ENCODE assay signal across 20 cellular contexts in genomic region chr3:189786479-189787064, GRCh38.
DNase-seq lines count a peak whose midpoint lies in the region; ATAC-seq and TF ChIP-seq lines count a peak whose summit lies in the region.
"Had no signal": no experiment of that assay in that cellular context is flagged by ENCODE, and none has a peak within 500 bp of the region (broad histone marks: within the 10 kb centered on the region; RNA-seq: fewer than 3 reads in every experiment).

No MANE protein-coding gene starts in this region.

- H3K9me3 ChIP-seq in cardiac muscle cell (ENCODE audit: low read depth): no peaks in the 10 kb centered on the region
- H3K9me3 ChIP-seq in OCI-LY7 (ENCODE audit: low read length): no peaks in the 10 kb centered on the region
- H3K9me3 ChIP-seq: pancreas, right lobe of liver, thoracic aorta had no signal

- H3K9me2 ChIP-seq in OCI-LY7 (ENCODE audit: insufficient read depth, low read length): no peaks in the 10 kb centered on the region

- H4K20me1 ChIP-seq in OCI-LY7 (ENCODE audit: insufficient read depth, low read length): no peaks in the 10 kb centered on the region

- H3K4me2 ChIP-seq in OCI-LY7 (ENCODE audit: low read length): no peak overlapping the region
- H3K4me2 ChIP-seq: hepatocyte had no signal

- DNase-seq in cardiac muscle cell (ENCODE audit: low read depth in 1 of 2, low spot score in 1 of 2): no peak
- DNase-seq in left ventricle myocardium superior: no peak
- DNase-seq in OCI-LY7 (ENCODE audit: low spot score): no peak
- no peak for DNase-seq in epithelial cell of esophagus (ENCODE audit: low read depth)
- DNase-seq in type B pancreatic cell (ENCODE audit: extremely low spot score, unreplicated experiment): no peak
- no peak for DNase-seq in cerebellar cortex (ENCODE audit: low spot score)
- no peak for DNase-seq in osteocyte (ENCODE audit: extremely low spot score, unreplicated experiment)
- DNase-seq: activated CD4-positive, alpha-beta T cell treated with anti-CD3 and anti-CD28 coated beads for 4 hours; activated effector memory CD4-positive, alpha-beta T cell treated with Interleukin-2 at 50 U/mL for 16 hours; CD4-positive, CD25-positive, alpha-beta regulatory T cell; effector memory CD4-positive, alpha-beta T cell; NCI-H187 treated with DMSO at 0.1 percent for 48 hours; NCI-H345; pancreas; right lobe of liver had no signal

- no peak overlapping the region for H3K27ac ChIP-seq in cardiac muscle cell
- no peak overlapping the region for H3K27ac ChIP-seq in OCI-LY7 (ENCODE audit: low read depth, low read length, poor library complexity, severe bottlenecking)
- H3K27ac ChIP-seq: hepatocyte, pancreas, right lobe of liver, thoracic aorta had no signal

- H3K4me1 Mint-ChIP-seq in type B pancreatic cell (ENCODE audit: unreplicated experiment) (no peaks in the 10 kb centered on the region), osteocyte (ENCODE audit: unreplicated experiment) (no peaks in the 10 kb centered on the region)

- no peaks in the 10 kb centered on the region for H3K36me3 Mint-ChIP-seq in type B pancreatic cell
- no peaks in the 10 kb centered on the region for H3K36me3 Mint-ChIP-seq in osteocyte (ENCODE audit: unreplicated experiment)
- H3K36me3 Mint-ChIP-seq: CD4-positive, CD25-positive, alpha-beta regulatory T cell; stimulated activated memory B cell treated with anti-CD40 and anti-IgM and Interleukin-4, amounts not matched to agents 10 μg/mL and 1 μg/mL and 100 μg/mL, for 72 hours had no signal

- no peaks in the 10 kb centered on the region for H3K27me3 Mint-ChIP-seq in type B pancreatic cell
- H3K27me3 Mint-ChIP-seq in osteocyte (ENCODE audit: unreplicated experiment): no peaks in the 10 kb centered on the region
- H3K27me3 Mint-ChIP-seq: stimulated activated memory B cell treated with anti-CD40 and anti-IgM and Interleukin-4, amounts not matched to agents 10 μg/mL and 1 μg/mL and 100 μg/mL, for 72 hours had no signal

- BruUV-seq in OCI-LY7 (replicated peaks; lab: Mats Ljungman, UMichigan): no TSS peak

- TF ChIP-seq CTCF in cardiac muscle cell (IDR thresholded peaks at IDR 0.05; ENCODE audit: low read depth, low read length) (peak; percentile 6), OCI-LY7 (conservative IDR thresholded peaks at IDR 0.05; ENCODE audit: low read length) (peak; percentile 59; the same call in 1 of the 2 replicates), epithelial cell of esophagus (IDR thresholded peaks at IDR 0.05; ENCODE audit: insufficient read depth, low read depth, low read length, missing control alignments) (peak; percentile 16), type B pancreatic cell (conservative IDR thresholded peaks at IDR 0.05) (peak; percentile 64), osteocyte (IDR thresholded peaks at IDR 0.05) (no peak)

- CTCF ChIA-PET in OCI-LY7 (lab: Charles Lee; ENCODE audit: unreplicated experiment): no interaction called here

- POLR2A ChIA-PET in OCI-LY7 (lab: Charles Lee): interaction anchor here (0.6 kb wide), 1 partner anchor 562 kb away, joined by 3 read pairs; no protein-coding TSS in a partner anchor

- no peak overlapping the region for H2AFZ ChIP-seq in OCI-LY7 (ENCODE audit: low read length)
- H2AFZ ChIP-seq: hepatocyte had no signal

- no peak overlapping the region for H3K4me3 Mint-ChIP-seq in type B pancreatic cell
- H3K4me3 Mint-ChIP-seq in osteocyte (ENCODE audit: unreplicated experiment): no peak overlapping the region
- H3K4me3 Mint-ChIP-seq: CD4-positive, CD25-positive, alpha-beta regulatory T cell; stimulated activated memory B cell treated with anti-CD40 and anti-IgM and Interleukin-4, amounts not matched to agents 10 μg/mL and 1 μg/mL and 100 μg/mL, for 72 hours had no signal

- no peak overlapping the region for H3K4me3 ChIP-seq in cardiac muscle cell
- no peak overlapping the region for H3K4me3 ChIP-seq in OCI-LY7 (ENCODE audit: low read depth, low read length, poor library complexity, severe bottlenecking)
- H3K4me3 ChIP-seq in epithelial cell of esophagus (ENCODE audit: low read length): no peak overlapping the region
- H3K4me3 ChIP-seq: hepatocyte, lung, pancreas, right lobe of liver, thoracic aorta had no signal

- H3K4me1 ChIP-seq in cardiac muscle cell (ENCODE audit: low read depth) (no peaks in the 10 kb centered on the region), OCI-LY7 (ENCODE audit: insufficient read depth, low read length, poor library complexity, severe bottlenecking) (no peaks in the 10 kb centered on the region)
- H3K4me1 ChIP-seq: right lobe of liver had no signal

- H3K79me2 ChIP-seq in OCI-LY7 (ENCODE audit: insufficient read depth, low read depth, low read length): no peaks in the 10 kb centered on the region
- H3K79me2 ChIP-seq: hepatocyte had no signal

- no peaks in the 10 kb centered on the region for H3K36me3 ChIP-seq in cardiac muscle cell
- no peaks in the 10 kb centered on the region for H3K36me3 ChIP-seq in OCI-LY7 (ENCODE audit: insufficient read depth, low read length)
- H3K36me3 ChIP-seq: pancreas, right lobe of liver, thoracic aorta had no signal

- H3K27ac Mint-ChIP-seq in type B pancreatic cell (no peak overlapping the region), osteocyte (ENCODE audit: unreplicated experiment) (no peak overlapping the region)
- H3K27ac Mint-ChIP-seq: CD4-positive, CD25-positive, alpha-beta regulatory T cell; stimulated activated memory B cell treated with anti-CD40 and anti-IgM and Interleukin-4, amounts not matched to agents 10 μg/mL and 1 μg/mL and 100 μg/mL, for 72 hours had no signal

- ATAC-seq in left ventricle myocardium superior (no peak), GM18517 (IDR thresholded peaks at IDR 0.05; ENCODE audit: unreplicated experiment) (no peak)
- ATAC-seq: pancreas; right lobe of liver; stimulated activated memory B cell treated with anti-CD40 and anti-IgM and Interleukin-4, amounts not matched to agents 10 μg/mL and 1 μg/mL and 100 μg/mL, for 72 hours had no signal

- H3K27me3 ChIP-seq in cardiac muscle cell: no peaks in the 10 kb centered on the region
- H3K27me3 ChIP-seq: hepatocyte, pancreas, right lobe of liver had no signal

- intact Hi-C loops in left ventricle myocardium superior (cut with micrococcal nuclease): no loop called here
- intact Hi-C loops in OCI-LY7 (cut with micrococcal nuclease; ENCODE audit: unreplicated experiment): no loop called here

- H3K9me3 Mint-ChIP-seq in type B pancreatic cell: no peaks in the 10 kb centered on the region
- no peaks in the 10 kb centered on the region for H3K9me3 Mint-ChIP-seq in osteocyte (ENCODE audit: unreplicated experiment)
- H3K9me3 Mint-ChIP-seq: CD4-positive, CD25-positive, alpha-beta regulatory T cell had no signal
